ENCODE assay signal across 1 cellular context in the genomic region with DNA sequence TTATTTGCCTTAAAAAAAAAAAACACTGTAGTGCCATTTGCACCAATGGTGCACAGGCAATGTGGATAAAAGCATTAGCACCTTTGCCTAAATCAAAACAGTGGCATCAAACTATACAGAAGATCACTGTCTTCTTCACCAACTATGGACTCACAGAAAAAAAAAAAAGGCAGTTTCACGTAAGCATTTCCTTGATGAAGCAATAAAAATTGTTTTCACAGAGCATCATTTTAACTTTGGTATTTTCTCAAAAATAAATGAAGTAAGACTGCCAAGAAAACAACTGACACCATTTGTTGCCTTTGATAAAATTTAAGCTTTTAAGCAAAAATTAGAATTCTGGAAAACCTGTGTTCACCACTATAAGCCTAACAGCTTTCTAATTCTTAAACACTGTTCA.
TF ChIP-seq lines count a peak whose summit lies in the region.

No MANE protein-coding gene starts in this region.

TF ChIP-seq in GM12878, 131 proteins besides CTCF, POLR2A, EP300 and RAD21:
- TF ChIP-seq MYC (IDR thresholded peaks at IDR 0.05; ENCODE audit: insufficient read depth, insufficient read length, insufficient replicate concordance, low read length, severe bottlenecking) (no peak), NFXL1 (IDR thresholded peaks at IDR 0.05; ENCODE audit: borderline replicate concordance) (no peak), BMI1 (IDR thresholded peaks at IDR 0.05; ENCODE audit: borderline replicate concordance) (no peak), RUNX3 (IDR thresholded peaks at IDR 0.05; ENCODE audit: low read length) (no peak), EGR1 (IDR thresholded peaks at IDR 0.05; ENCODE audit: borderline replicate concordance in 1 of 2, low read depth in 2 of 2, low read length in 2 of 2) (no peak), MEF2B (IDR thresholded peaks at IDR 0.05; ENCODE audit: partially characterized antibody, poor library complexity, severe bottlenecking) (no peak), RFX5 (IDR thresholded peaks at IDR 0.05; ENCODE audit: low read depth, low read length) (no peak), SMAD1 (IDR thresholded peaks at IDR 0.05; ENCODE audit: low read depth, partially characterized antibody) (no peak), SRF (IDR thresholded peaks at IDR 0.05; ENCODE audit: low read depth in 2 of 2, low read length in 2 of 2) (no peak), SPI1 (IDR thresholded peaks at IDR 0.05; ENCODE audit: borderline replicate concordance, insufficient read depth, low read depth, low read length) (no peak), RAD51 (IDR thresholded peaks at IDR 0.05) (no peak), IKZF1 (conservative IDR thresholded peaks at IDR 0.05) (no peak), NR2C2 (IDR thresholded peaks at IDR 0.05; ENCODE audit: borderline replicate concordance, control insufficient read depth, insufficient read length, low read depth) (no peak), PML (IDR thresholded peaks at IDR 0.05; ENCODE audit: low read length) (no peak), KDM1A (IDR thresholded peaks at IDR 0.05; ENCODE audit: borderline replicate concordance) (no peak)
- TF ChIP-seq, protein P1, sequence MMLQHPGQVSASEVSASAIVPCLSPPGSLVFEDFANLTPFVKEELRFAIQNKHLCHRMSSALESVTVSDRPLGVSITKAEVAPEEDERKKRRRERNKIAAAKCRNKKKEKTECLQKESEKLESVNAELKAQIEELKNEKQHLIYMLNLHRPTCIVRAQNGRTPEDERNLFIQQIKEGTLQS (IDR thresholded peaks at IDR 0.05; ENCODE audit: borderline replicate concordance, extremely low read depth, low read depth, low read length) = no peak
- TF ChIP-seq, protein P2, sequence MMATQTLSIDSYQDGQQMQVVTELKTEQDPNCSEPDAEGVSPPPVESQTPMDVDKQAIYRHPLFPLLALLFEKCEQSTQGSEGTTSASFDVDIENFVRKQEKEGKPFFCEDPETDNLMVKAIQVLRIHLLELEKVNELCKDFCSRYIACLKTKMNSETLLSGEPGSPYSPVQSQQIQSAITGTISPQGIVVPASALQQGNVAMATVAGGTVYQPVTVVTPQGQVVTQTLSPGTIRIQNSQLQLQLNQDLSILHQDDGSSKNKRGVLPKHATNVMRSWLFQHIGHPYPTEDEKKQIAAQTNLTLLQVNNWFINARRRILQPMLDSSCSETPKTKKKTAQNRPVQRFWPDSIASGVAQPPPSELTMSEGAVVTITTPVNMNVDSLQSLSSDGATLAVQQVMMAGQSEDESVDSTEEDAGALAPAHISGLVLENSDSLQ (IDR thresholded peaks at IDR 0.05) = no peak
